ENCODE assay signal across 8 cellular contexts in genomic region chr14:61694830-61695694, GRCh38. TPM values are rescaled to one million over a fixed set of nuclear protein-coding genes. Genes with fewer than 3 reads are reported as not detected.
DNase-seq lines count a peak whose midpoint lies in the region; ATAC-seq lines count a peak whose summit lies in the region.

Gene HIF1A, plus strand, starts transcription at chr14:61695513. Its CDS starts 292 bp downstream, at chr14:61695805.

- ATAC-seq in GM19043 (IDR thresholded peaks at IDR 0.05; ENCODE audit: low read depth, unreplicated experiment) (peak; percentile 89), HG03378 (IDR thresholded peaks at IDR 0.05; ENCODE audit: unreplicated experiment) (peak; percentile 80)

- DNase-seq in AG20443 (ENCODE audit: low spot score) (peak; percentile 98), NCI-H460 (ENCODE audit: extremely low read depth, low read depth) (peak; percentile 96), cerebellum (ENCODE audit: low spot score) (peak; percentile 99), islet precursor cell (peak; percentile 99)
- peak; percentile 94 for DNase-seq in activated CD4-positive, alpha-beta T cell treated with anti-CD3 and anti-CD28 coated beads for 1 hour
- DNase-seq in stimulated activated CD4-positive, alpha-beta T cell treated with anti-CD3 and anti-CD28 coated beads, Interleukin-12 subunit alpha, Interleukin-12 subunit beta, amount 100 ng/mL, for 48 hours (ENCODE audit: low read depth in 2 of 3, low spot score in 1 of 3), result peak; percentile 90 to 95 (median 95)

RNA-seq across cellular contexts. Expression of gene HIF1A, which starts in this region (rescaled TPM):
- total RNA-seq in NCI-H460 (2014; rRNA removed; shearing (Covaris generic)), result 201 and 214 TPM in 2 replicates
- polyA plus RNA-seq in NCI-H460 (2014; cell fraction: nucleus; rRNA removed), result 60.6 and 116 TPM in 2 replicates
- total RNA-seq in cerebellum, result 129 TPM

Comparison
In these comparisons a context has a peak if more than half of its experiments do, and no peak if none do; other contexts are left out.
1. Peak in every context shown above with its lines: DNase-seq and ATAC-seq.